23 cellular contexts compared by ENCODE assay signal in genomic region chr10:79430946-79431345, GRCh38. TPM values are rescaled to one million over a fixed set of nuclear protein-coding genes. Genes with fewer than 3 reads are reported as not detected.
A peak's percentile ranks its signal among the peaks of the same experiment; 100 is the strongest.
DNase-seq lines count a peak whose midpoint lies in the region; ATAC-seq and TF ChIP-seq lines count a peak whose summit lies in the region.
"Had no signal": no experiment of that assay in that cellular context is flagged by ENCODE, and none has a peak within 500 bp of the region (broad histone marks: within the 10 kb centered on the region; RNA-seq: fewer than 3 reads in every experiment).

No MANE protein-coding gene starts in this region.

- H3K27me3 ChIP-seq in breast epithelium (no peaks in the 10 kb centered on the region), layer of hippocampus (ENCODE audit: control insufficient read depth, insufficient read depth, low read length) (no peaks in the 10 kb centered on the region), skeletal muscle tissue (ENCODE audit: control insufficient read depth in 3 of 3, insufficient read depth in 3 of 3, low read length in 3 of 3) (no peaks in the 10 kb centered on the region)
- H3K27me3 ChIP-seq: SJCRH30 had no signal

- DNase-seq in breast epithelium (ENCODE audit: low spot score in 2 of 2) (no peak), MCF 10A (ENCODE audit: unreplicated experiment) (no peak), DMS 273 (lab: John Stamatoyannopoulos, UW; ENCODE audit: unreplicated experiment) (no peak)
- no peak for DNase-seq in activated CD4-positive, alpha-beta T cell treated with anti-CD3 and anti-CD28 coated beads, Interleukin-2, amount 50 U/mL, for 4 hours
- DNase-seq: 8988T; activated CD4-positive, alpha-beta T cell treated with anti-CD3 and anti-CD28 coated beads for 1 hour; activated gamma-delta T cell treated with Interleukin-2 at 50 U/mL for 16 hours; activated T-cell treated with anti-CD3 and anti-CD28 coated beads, Interleukin-2, amount 50 U/mL, for 24 hours; DMS53; KG1; kidney glomerular epithelial cell; NCI-H146; NCI-H510A; SJCRH30; stimulated activated CD4-positive, alpha-beta T cell treated with anti-CD3 and anti-CD28 coated beads, Interleukin-2, amount 100 ng/mL, for 48 hours; T-cell had no signal

- peak overlapping the region in 2 of 3 donors; percentile 20 to 50 for H3K9ac ChIP-seq in skeletal muscle tissue (ENCODE audit: low read depth in 1 of 3, low read length in 3 of 3)

- no peak overlapping the region for H3K27ac Mint-ChIP-seq in MCF 10A (ENCODE audit: low read depth, unreplicated experiment)
- H3K27ac Mint-ChIP-seq: activated T-cell treated with anti-CD3 and anti-CD28 coated beads, Interleukin-2, amount 50 U/mL, for 24 hours; B cell; stimulated activated memory B cell treated with anti-CD40 and anti-IgM and Interleukin-4, amounts not matched to agents 10 μg/mL and 1 μg/mL and 100 μg/mL, for 72 hours; T-cell had no signal

- no peaks in the 10 kb centered on the region for H3K36me3 Mint-ChIP-seq in MCF 10A (ENCODE audit: insufficient read depth, unreplicated experiment)

- ATAC-seq in HG03469 (IDR thresholded peaks at IDR 0.05; ENCODE audit: unreplicated experiment): no peak
- ATAC-seq in GM19397 (IDR thresholded peaks at IDR 0.05; ENCODE audit: unreplicated experiment): no peak
- ATAC-seq: stimulated activated memory B cell treated with anti-CD40 and anti-IgM and Interleukin-4, amounts not matched to agents 10 μg/mL and 1 μg/mL and 100 μg/mL, for 72 hours had no signal

- POLR2A ChIA-PET in MCF 10A (lab: Yijun Ruan, JAX): no interaction called here

- H3K4me3 ChIP-seq in breast epithelium (no peak overlapping the region), skeletal muscle tissue (ENCODE audit: low read length in 3 of 3) (no peak overlapping the region)
- H3K4me3 ChIP-seq: SJCRH30, thoracic aorta had no signal

- BruUV-seq in MCF 10A (replicated peaks; lab: Mats Ljungman, UMichigan): no TSS peak

- H3K36me3 ChIP-seq in breast epithelium: no peaks in the 10 kb centered on the region
- H3K36me3 ChIP-seq in skeletal muscle tissue (ENCODE audit: control insufficient read depth in 3 of 3, insufficient read depth in 3 of 3, low read length in 3 of 3): peaks cover 26 to 42% (median 30%) of the 10 kb centered on the region in 3 donors
- H3K36me3 ChIP-seq: thoracic aorta had no signal

- CTCF ChIA-PET in MCF 10A (lab: Yijun Ruan, JAX): interaction anchor here (0.5 to 1.0 kb wide), 2 partner anchors 37 to 825 kb away, joined by 3 to 4 read pairs; no protein-coding TSS in a partner anchor

- peaks cover 5% of the 10 kb centered on the region for H3K4me1 Mint-ChIP-seq in MCF 10A (ENCODE audit: insufficient read depth, unreplicated experiment)
- H3K4me1 Mint-ChIP-seq: B cell; stimulated activated memory B cell treated with anti-CD40 and anti-IgM and Interleukin-4, amounts not matched to agents 10 μg/mL and 1 μg/mL and 100 μg/mL, for 72 hours; T-cell had no signal

- no peaks in the 10 kb centered on the region for H3K9me3 Mint-ChIP-seq in MCF 10A (ENCODE audit: unreplicated experiment)
- H3K9me3 Mint-ChIP-seq: activated T-cell treated with anti-CD3 and anti-CD28 coated beads, Interleukin-2, amount 50 U/mL, for 24 hours had no signal

- H3K9me3 ChIP-seq in breast epithelium (no peaks in the 10 kb centered on the region), skeletal muscle tissue (ENCODE audit: control insufficient read depth in 3 of 3, low read length in 3 of 3) (no peaks in the 10 kb centered on the region)
- H3K9me3 ChIP-seq: SJCRH30, thoracic aorta had no signal

- TF ChIP-seq CTCF in breast epithelium (IDR thresholded peaks at IDR 0.05) (no peak), MCF 10A (IDR thresholded peaks at IDR 0.05; ENCODE audit: unreplicated experiment) (no peak)

- H3K27ac ChIP-seq in breast epithelium: peak overlapping the region; percentile 25 to 96
- peak overlapping the region; percentile 42 for H3K27ac ChIP-seq in layer of hippocampus (ENCODE audit: low read depth, low read length)
- H3K27ac ChIP-seq in skeletal muscle tissue (ENCODE audit: low read depth, low read length): no peak overlapping the region
- H3K27ac ChIP-seq: SJCRH30 had no signal

- intact Hi-C loops in breast epithelium (cut with DNase I; ENCODE audit: low total_unique reads) (no loop called here), MCF 10A (cut with micrococcal nuclease) (no loop called here)

- H3K4me3 Mint-ChIP-seq in MCF 10A (ENCODE audit: unreplicated experiment): no peak overlapping the region
- H3K4me3 Mint-ChIP-seq: activated T-cell treated with anti-CD3 and anti-CD28 coated beads, Interleukin-2, amount 50 U/mL, for 24 hours; B cell; stimulated activated memory B cell treated with anti-CD40 and anti-IgM and Interleukin-4, amounts not matched to agents 10 μg/mL and 1 μg/mL and 100 μg/mL, for 72 hours; T-cell had no signal

- peaks cover 7 to 17% of the 10 kb centered on the region in 2 donors for H3K4me1 ChIP-seq in breast epithelium
- peaks cover 40 to 61% (median 59%) of the 10 kb centered on the region in 3 donors for H3K4me1 ChIP-seq in skeletal muscle tissue (ENCODE audit: control insufficient read depth in 3 of 3, insufficient read depth in 3 of 3, low read length in 3 of 3)

- TF ChIP-seq POLR2A in breast epithelium (IDR thresholded peaks at IDR 0.05): no peak

- no peaks in the 10 kb centered on the region for H3K27me3 Mint-ChIP-seq in MCF 10A (ENCODE audit: insufficient read depth, unreplicated experiment)
- H3K27me3 Mint-ChIP-seq: activated T-cell treated with anti-CD3 and anti-CD28 coated beads, Interleukin-2, amount 50 U/mL, for 24 hours; B cell; T-cell had no signal

RNA-seq across cellular contexts. Expression of gene ZCCHC24, which starts 14.5 kb away (rescaled TPM):
- total RNA-seq in breast epithelium (10 to 100 TPM; 18.7 to 50.8 (median 48.8) TPM), MCF 10A (2022) (2.8 and 3.1 TPM in 2 replicates), skeletal muscle tissue (20.9 TPM)
